ENCODE assay signal across 1 cellular context in the genomic region with DNA sequence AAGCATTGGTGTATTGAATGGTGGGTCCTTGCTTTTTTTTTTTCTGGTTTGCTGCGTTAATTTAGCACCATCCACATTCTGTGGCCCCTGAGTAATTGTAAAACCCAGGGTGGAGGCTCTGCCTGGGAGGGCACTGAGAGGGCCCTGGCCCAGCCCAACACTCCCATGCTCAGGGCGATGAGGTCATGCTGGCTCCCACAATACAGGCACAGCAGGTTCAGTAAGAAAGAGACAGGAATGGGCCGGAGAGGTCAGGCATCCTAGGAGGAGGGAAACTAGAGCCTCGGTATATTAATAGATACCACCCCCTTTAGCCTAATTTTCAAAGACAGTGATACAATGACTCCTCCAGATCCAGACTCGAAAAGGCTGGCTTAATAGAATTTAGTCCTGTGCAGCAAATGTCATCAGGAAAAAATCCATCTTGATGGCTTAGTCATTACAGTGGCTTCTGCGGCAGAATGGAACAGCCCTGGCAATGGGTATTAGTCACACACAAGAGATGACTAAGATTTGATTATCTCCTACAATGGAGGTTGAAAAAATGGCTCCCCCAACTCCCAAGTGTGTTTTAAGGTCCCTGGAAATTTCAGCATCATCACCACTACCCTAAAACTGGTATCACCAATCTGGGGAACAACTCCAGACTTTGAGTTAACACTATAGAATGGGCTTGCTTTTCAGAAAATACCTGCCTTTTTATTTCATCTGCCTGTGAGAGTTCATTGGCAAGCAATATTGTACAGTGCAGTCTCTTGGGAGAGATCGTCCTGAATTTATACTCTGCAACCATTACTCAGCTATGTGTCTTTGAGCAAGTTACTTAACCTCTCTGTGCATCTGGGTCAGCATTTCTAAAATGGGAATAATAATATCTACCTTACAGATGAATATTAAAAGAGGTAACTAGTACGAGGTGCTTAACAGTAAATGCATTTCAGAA.
TF ChIP-seq lines count a peak whose summit lies in the region.

No MANE protein-coding gene starts in this region.

TF ChIP-seq in K562, 482 proteins besides CTCF, POLR2A, EP300 and RAD21 (continued from another document and continues in another):
- TF ChIP-seq, protein P1, sequence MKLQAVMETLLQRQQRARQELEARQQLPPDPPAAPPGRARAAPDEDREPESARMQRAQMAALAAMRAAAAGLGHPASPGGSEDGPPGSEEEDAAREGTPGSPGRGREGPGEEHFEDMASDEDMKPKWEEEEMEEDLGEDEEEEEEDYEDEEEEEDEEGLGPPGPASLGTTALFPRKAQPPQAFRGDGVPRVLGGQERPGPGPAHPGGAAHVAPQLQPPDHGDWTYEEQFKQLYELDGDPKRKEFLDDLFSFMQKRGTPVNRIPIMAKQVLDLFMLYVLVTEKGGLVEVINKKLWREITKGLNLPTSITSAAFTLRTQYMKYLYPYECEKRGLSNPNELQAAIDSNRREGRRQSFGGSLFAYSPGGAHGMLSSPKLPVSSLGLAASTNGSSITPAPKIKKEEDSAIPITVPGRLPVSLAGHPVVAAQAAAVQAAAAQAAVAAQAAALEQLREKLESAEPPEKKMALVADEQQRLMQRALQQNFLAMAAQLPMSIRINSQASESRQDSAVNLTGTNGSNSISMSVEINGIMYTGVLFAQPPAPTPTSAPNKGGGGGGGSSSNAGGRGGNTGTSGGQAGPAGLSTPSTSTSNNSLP (IDR thresholded peaks at IDR 0.05; ENCODE audit: borderline replicate concordance, low read depth, low read length) = no peak
- TF ChIP-seq NBN (IDR thresholded peaks at IDR 0.05; ENCODE audit: low read depth) = no peak
- TF ChIP-seq RCOR1 (IDR thresholded peaks at IDR 0.05; ENCODE audit: borderline replicate concordance in 1 of 2, low read depth in 2 of 2, low read length in 2 of 2) = no peak
- TF ChIP-seq ARID1B (IDR thresholded peaks at IDR 0.05) = peak; percentile 18; the same call in 1 of the 2 replicates
- no peak for TF ChIP-seq SAFB2 (IDR thresholded peaks at IDR 0.05; ENCODE audit: borderline replicate concordance, low read depth, low read length, severe bottlenecking)
- TF ChIP-seq CREM (IDR thresholded peaks at IDR 0.05; ENCODE audit: low read depth) = no peak
- TF ChIP-seq, protein P2, sequence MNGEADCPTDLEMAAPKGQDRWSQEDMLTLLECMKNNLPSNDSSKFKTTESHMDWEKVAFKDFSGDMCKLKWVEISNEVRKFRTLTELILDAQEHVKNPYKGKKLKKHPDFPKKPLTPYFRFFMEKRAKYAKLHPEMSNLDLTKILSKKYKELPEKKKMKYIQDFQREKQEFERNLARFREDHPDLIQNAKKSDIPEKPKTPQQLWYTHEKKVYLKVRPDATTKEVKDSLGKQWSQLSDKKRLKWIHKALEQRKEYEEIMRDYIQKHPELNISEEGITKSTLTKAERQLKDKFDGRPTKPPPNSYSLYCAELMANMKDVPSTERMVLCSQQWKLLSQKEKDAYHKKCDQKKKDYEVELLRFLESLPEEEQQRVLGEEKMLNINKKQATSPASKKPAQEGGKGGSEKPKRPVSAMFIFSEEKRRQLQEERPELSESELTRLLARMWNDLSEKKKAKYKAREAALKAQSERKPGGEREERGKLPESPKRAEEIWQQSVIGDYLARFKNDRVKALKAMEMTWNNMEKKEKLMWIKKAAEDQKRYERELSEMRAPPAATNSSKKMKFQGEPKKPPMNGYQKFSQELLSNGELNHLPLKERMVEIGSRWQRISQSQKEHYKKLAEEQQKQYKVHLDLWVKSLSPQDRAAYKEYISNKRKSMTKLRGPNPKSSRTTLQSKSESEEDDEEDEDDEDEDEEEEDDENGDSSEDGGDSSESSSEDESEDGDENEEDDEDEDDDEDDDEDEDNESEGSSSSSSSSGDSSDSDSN (IDR thresholded peaks at IDR 0.05; ENCODE audit: borderline replicate concordance in 1 of 2, low read depth in 2 of 2, low read length in 2 of 2) = no peak
- TF ChIP-seq JUNB (CRISPR knock-in tag; conservative IDR thresholded peaks at IDR 0.05) = no peak
- TF ChIP-seq EP400 (IDR thresholded peaks at IDR 0.05) = no peak
- no peak for TF ChIP-seq ZBTB1 (CRISPR knock-in tag; IDR thresholded peaks at IDR 0.05; ENCODE audit: borderline replicate concordance, low read depth)
- TF ChIP-seq GABPB1 (CRISPR knock-in tag; IDR thresholded peaks at IDR 0.05) = no peak
- TF ChIP-seq, protein P3, sequence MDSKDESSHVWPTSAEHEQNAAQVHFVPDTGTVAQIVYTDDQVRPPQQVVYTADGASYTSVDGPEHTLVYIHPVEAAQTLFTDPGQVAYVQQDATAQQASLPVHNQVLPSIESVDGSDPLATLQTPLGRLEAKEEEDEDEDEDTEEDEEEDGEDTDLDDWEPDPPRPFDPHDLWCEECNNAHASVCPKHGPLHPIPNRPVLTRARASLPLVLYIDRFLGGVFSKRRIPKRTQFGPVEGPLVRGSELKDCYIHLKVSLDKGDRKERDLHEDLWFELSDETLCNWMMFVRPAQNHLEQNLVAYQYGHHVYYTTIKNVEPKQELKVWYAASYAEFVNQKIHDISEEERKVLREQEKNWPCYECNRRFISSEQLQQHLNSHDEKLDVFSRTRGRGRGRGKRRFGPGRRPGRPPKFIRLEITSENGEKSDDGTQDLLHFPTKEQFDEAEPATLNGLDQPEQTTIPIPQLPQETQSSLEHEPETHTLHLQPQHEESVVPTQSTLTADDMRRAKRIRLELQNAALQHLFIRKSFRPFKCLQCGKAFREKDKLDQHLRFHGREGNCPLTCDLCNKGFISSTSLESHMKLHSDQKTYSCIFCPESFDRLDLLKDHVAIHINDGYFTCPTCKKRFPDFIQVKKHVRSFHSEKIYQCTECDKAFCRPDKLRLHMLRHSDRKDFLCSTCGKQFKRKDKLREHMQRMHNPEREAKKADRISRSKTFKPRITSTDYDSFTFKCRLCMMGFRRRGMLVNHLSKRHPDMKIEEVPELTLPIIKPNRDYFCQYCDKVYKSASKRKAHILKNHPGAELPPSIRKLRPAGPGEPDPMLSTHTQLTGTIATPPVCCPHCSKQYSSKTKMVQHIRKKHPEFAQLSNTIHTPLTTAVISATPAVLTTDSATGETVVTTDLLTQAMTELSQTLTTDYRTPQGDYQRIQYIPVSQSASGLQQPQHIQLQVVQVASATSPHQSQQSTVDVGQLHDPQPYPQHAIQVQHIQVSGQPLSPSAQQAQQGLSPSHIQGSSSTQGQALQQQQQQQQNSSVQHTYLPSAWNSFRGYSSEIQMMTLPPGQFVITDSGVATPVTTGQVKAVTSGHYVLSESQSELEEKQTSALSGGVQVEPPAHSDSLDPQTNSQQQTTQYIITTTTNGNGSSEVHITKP (IDR thresholded peaks at IDR 0.05; ENCODE audit: partially characterized antibody) = peak; percentile 61
- no peak for TF ChIP-seq NCOA2 (IDR thresholded peaks at IDR 0.05; ENCODE audit: partially characterized antibody in 2 of 2)
- TF ChIP-seq, protein P4, sequence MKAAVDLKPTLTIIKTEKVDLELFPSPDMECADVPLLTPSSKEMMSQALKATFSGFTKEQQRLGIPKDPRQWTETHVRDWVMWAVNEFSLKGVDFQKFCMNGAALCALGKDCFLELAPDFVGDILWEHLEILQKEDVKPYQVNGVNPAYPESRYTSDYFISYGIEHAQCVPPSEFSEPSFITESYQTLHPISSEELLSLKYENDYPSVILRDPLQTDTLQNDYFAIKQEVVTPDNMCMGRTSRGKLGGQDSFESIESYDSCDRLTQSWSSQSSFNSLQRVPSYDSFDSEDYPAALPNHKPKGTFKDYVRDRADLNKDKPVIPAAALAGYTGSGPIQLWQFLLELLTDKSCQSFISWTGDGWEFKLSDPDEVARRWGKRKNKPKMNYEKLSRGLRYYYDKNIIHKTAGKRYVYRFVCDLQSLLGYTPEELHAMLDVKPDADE (conservative IDR thresholded peaks at IDR 0.05; ENCODE audit: control insufficient read depth, low read depth, low read length) = no peak
- TF ChIP-seq KLF10 (CRISPR knock-in tag; IDR thresholded peaks at IDR 0.05) = no peak
- TF ChIP-seq FOSL1 (tag; conservative IDR thresholded peaks at IDR 0.05) = peak; percentile 98
- TF ChIP-seq NR3C1 (CRISPR knock-in tag; IDR thresholded peaks at IDR 0.05) = no peak
- peak; percentile 23 for TF ChIP-seq FOS (IDR thresholded peaks at IDR 0.05; ENCODE audit: extremely low read depth, insufficient read length)
- TF ChIP-seq, protein P5, sequence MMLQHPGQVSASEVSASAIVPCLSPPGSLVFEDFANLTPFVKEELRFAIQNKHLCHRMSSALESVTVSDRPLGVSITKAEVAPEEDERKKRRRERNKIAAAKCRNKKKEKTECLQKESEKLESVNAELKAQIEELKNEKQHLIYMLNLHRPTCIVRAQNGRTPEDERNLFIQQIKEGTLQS (IDR thresholded peaks at IDR 0.05) = peak; percentile 79
- TF ChIP-seq, protein P5 (CRISPR knock-in tag; conservative IDR thresholded peaks at IDR 0.05) = no peak
- TF ChIP-seq, protein P6, sequence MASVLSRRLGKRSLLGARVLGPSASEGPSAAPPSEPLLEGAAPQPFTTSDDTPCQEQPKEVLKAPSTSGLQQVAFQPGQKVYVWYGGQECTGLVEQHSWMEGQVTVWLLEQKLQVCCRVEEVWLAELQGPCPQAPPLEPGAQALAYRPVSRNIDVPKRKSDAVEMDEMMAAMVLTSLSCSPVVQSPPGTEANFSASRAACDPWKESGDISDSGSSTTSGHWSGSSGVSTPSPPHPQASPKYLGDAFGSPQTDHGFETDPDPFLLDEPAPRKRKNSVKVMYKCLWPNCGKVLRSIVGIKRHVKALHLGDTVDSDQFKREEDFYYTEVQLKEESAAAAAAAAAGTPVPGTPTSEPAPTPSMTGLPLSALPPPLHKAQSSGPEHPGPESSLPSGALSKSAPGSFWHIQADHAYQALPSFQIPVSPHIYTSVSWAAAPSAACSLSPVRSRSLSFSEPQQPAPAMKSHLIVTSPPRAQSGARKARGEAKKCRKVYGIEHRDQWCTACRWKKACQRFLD (CRISPR knock-in tag; IDR thresholded peaks at IDR 0.05) = no peak
- no peak for TF ChIP-seq TCF7L2 (IDR thresholded peaks at IDR 0.05; ENCODE audit: low read depth, low read length)
- TF ChIP-seq CHD4 (IDR thresholded peaks at IDR 0.05; ENCODE audit: insufficient read depth, insufficient replicate concordance, low read depth, low read length, poor library complexity, severe bottlenecking) = no peak
- TF ChIP-seq, protein P7, sequence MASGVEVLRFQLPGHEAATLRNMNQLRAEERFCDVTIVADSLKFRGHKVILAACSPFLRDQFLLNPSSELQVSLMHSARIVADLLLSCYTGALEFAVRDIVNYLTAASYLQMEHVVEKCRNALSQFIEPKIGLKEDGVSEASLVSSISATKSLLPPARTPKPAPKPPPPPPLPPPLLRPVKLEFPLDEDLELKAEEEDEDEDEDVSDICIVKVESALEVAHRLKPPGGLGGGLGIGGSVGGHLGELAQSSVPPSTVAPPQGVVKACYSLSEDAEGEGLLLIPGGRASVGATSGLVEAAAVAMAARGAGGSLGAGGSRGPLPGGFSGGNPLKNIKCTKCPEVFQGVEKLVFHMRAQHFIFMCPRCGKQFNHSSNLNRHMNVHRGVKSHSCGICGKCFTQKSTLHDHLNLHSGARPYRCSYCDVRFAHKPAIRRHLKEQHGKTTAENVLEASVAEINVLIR (CRISPR knock-in tag; IDR thresholded peaks at IDR 0.05) = no peak
- no peak for TF ChIP-seq SP1 (CRISPR knock-in tag; IDR thresholded peaks at IDR 0.05)
- TF ChIP-seq ZNF217 (CRISPR knock-in tag; IDR thresholded peaks at IDR 0.05) = no peak
- TF ChIP-seq CBX2 (IDR thresholded peaks at IDR 0.05; ENCODE audit: insufficient read depth, low read length, poor library complexity, severe bottlenecking) = no peak
- no peak for TF ChIP-seq JUND (IDR thresholded peaks at IDR 0.05; ENCODE audit: borderline replicate concordance, low read depth, low read length)
- peak; percentile 64; the same call in 2 of the 3 replicates for TF ChIP-seq JUND (tag; IDR thresholded peaks at IDR 0.05; ENCODE audit: borderline replicate concordance, low read depth, low read length)
- no peak for TF ChIP-seq FOXK2 (conservative IDR thresholded peaks at IDR 0.05 in 1 of 2, IDR thresholded peaks at IDR 0.05 in 1 of 2; ENCODE audit: low read depth in 2 of 2)
- no peak for TF ChIP-seq ZNF174 (CRISPR knock-in tag; IDR thresholded peaks at IDR 0.05)
- TF ChIP-seq STAG1 (CRISPR knock-in tag; IDR thresholded peaks at IDR 0.05; ENCODE audit: borderline replicate concordance) = no peak
- TF ChIP-seq, protein P8, sequence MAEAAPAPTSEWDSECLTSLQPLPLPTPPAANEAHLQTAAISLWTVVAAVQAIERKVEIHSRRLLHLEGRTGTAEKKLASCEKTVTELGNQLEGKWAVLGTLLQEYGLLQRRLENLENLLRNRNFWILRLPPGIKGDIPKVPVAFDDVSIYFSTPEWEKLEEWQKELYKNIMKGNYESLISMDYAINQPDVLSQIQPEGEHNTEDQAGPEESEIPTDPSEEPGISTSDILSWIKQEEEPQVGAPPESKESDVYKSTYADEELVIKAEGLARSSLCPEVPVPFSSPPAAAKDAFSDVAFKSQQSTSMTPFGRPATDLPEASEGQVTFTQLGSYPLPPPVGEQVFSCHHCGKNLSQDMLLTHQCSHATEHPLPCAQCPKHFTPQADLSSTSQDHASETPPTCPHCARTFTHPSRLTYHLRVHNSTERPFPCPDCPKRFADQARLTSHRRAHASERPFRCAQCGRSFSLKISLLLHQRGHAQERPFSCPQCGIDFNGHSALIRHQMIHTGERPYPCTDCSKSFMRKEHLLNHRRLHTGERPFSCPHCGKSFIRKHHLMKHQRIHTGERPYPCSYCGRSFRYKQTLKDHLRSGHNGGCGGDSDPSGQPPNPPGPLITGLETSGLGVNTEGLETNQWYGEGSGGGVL (CRISPR knock-in tag; IDR thresholded peaks at IDR 0.05) = no peak
- TF ChIP-seq ZNF717 (CRISPR knock-in tag; IDR thresholded peaks at IDR 0.05) = no peak
- no peak for TF ChIP-seq ZNF23 (CRISPR knock-in tag; IDR thresholded peaks at IDR 0.05)
- TF ChIP-seq, protein P9, sequence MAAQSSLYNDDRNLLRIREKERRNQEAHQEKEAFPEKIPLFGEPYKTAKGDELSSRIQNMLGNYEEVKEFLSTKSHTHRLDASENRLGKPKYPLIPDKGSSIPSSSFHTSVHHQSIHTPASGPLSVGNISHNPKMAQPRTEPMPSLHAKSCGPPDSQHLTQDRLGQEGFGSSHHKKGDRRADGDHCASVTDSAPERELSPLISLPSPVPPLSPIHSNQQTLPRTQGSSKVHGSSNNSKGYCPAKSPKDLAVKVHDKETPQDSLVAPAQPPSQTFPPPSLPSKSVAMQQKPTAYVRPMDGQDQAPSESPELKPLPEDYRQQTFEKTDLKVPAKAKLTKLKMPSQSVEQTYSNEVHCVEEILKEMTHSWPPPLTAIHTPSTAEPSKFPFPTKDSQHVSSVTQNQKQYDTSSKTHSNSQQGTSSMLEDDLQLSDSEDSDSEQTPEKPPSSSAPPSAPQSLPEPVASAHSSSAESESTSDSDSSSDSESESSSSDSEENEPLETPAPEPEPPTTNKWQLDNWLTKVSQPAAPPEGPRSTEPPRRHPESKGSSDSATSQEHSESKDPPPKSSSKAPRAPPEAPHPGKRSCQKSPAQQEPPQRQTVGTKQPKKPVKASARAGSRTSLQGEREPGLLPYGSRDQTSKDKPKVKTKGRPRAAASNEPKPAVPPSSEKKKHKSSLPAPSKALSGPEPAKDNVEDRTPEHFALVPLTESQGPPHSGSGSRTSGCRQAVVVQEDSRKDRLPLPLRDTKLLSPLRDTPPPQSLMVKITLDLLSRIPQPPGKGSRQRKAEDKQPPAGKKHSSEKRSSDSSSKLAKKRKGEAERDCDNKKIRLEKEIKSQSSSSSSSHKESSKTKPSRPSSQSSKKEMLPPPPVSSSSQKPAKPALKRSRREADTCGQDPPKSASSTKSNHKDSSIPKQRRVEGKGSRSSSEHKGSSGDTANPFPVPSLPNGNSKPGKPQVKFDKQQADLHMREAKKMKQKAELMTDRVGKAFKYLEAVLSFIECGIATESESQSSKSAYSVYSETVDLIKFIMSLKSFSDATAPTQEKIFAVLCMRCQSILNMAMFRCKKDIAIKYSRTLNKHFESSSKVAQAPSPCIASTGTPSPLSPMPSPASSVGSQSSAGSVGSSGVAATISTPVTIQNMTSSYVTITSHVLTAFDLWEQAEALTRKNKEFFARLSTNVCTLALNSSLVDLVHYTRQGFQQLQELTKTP (IDR thresholded peaks at IDR 0.05; ENCODE audit: low read depth in 1 of 2, partially characterized antibody in 2 of 2) = no peak
- no peak for TF ChIP-seq HCFC1 (IDR thresholded peaks at IDR 0.05; ENCODE audit: low read depth, low read length)
